ENCODE assay signal across 8 cellular contexts in the genomic region with DNA sequence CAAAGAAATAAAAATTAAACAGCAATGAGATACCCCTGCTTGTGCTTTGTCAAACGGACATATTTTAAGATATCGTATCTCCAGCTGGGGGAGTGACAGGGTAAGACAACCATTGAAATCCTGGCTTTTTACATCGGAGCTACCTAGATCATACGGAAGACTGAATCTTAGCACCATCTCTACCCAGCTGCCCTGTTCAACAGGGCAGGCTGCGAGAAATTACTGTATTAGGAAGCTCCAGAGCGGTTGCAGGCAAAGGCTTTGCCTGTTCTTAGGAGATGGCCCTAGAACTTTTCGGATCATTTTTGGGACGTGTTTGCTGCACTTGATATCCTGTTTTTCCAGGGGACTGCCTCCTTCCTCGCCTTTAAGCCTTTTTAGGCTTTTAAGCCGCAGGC. TPM values are rescaled to one million over a fixed set of nuclear protein-coding genes. Genes with fewer than 3 reads are reported as not detected.
DNase-seq lines count a peak whose midpoint lies in the region; ATAC-seq, FAIRE-seq and TF ChIP-seq lines count a peak whose summit lies in the region.

No MANE protein-coding gene starts in this region.

- peak overlapping the region; percentile 82 for H3K9ac ChIP-seq in astrocyte (ENCODE audit: low read length)

- no peaks in the 10 kb centered on the region for H3K36me3 Mint-ChIP-seq in astrocyte (ENCODE audit: low read depth, unreplicated experiment)

- POLR2A ChIA-PET in AG04450 (lab: Yijun Ruan, JAX), result interaction anchor here (1.0 kb wide), 1 partner anchor 94 kb away, joined by 4 read pairs; no protein-coding TSS in a partner anchor

- peaks cover 27% of the 10 kb centered on the region for H4K20me1 ChIP-seq in astrocyte (ENCODE audit: insufficient read depth, low read length)

- TF ChIP-seq POLR2A in thyroid gland (IDR thresholded peaks at IDR 0.05) (no peak), H54 (IDR thresholded peaks at IDR 0.05; ENCODE audit: low read depth, low read length) (no peak)

- intact Hi-C loops in left colon (cut with DNase I, micrococcal nuclease) (loop anchor here in 1 of 2 donors (5.0 kb wide), 1 partner anchor 128 kb away; no protein-coding TSS in a partner anchor), thyroid gland (cut with DNase I) (no loop called here)

- H3K27me3 ChIP-seq in AG04450 (ENCODE audit: control insufficient read depth, insufficient read depth, low read length), result no peaks in the 10 kb centered on the region
- H3K27me3 ChIP-seq in astrocyte (ENCODE audit: insufficient read depth, low read length), result no peaks in the 10 kb centered on the region
- no peaks in the 10 kb centered on the region for H3K27me3 ChIP-seq in thyroid gland

- peak overlapping the region; percentile 90 for H2AFZ ChIP-seq in astrocyte (ENCODE audit: low read depth, low read length)

- peak overlapping the region; percentile 88 for H3K4me3 Mint-ChIP-seq in astrocyte (ENCODE audit: unreplicated experiment)

- peaks cover 20% of the 10 kb centered on the region for H3K27me3 Mint-ChIP-seq in astrocyte (ENCODE audit: low read depth, unreplicated experiment)

- peaks cover 17% of the 10 kb centered on the region for H3K79me2 ChIP-seq in astrocyte (ENCODE audit: insufficient read depth, low read length)

- no peak for DNase-seq in AG04450 (ENCODE audit: low read depth, low spot score)
- peak; percentile 50 for DNase-seq in HT-29 (ENCODE audit: low spot score)
- DNase-seq in astrocyte (ENCODE audit: low read depth), result no peak
- no peak for DNase-seq in left colon
- DNase-seq in thyroid gland, result no peak
- no peak for DNase-seq in GM13976 (ENCODE audit: low spot score)
- DNase-seq in H54 (ENCODE audit: insufficient read length, low spot score), result no peak

- peak overlapping the region; percentile 78 for H3K4me3 ChIP-seq in AG04450 (ENCODE audit: low read depth, low read length)
- H3K4me3 ChIP-seq in astrocyte (ENCODE audit: insufficient read depth, low read depth, low read length), result peak overlapping the region; percentile 92
- H3K4me3 ChIP-seq in thyroid gland (replicated peaks in 1 of 3), result peak overlapping the region in 2 of 3 donors; percentile 64 to 78

- TF ChIP-seq CTCF in AG04450 (IDR thresholded peaks at IDR 0.05; ENCODE audit: low read depth, low read length) (0 out of 2 replicates have a peak, but pooled peaks have one; percentile 3), astrocyte (IDR thresholded peaks at IDR 0.05; ENCODE audit: insufficient read depth, low read depth, low read length) (no peak), thyroid gland (IDR thresholded peaks at IDR 0.05) (no peak), GM13976 (IDR thresholded peaks at IDR 0.05; ENCODE audit: borderline replicate concordance, control extremely low read depth, extremely low read depth, insufficient read depth, missing control alignments) (no peak)

- CTCF ChIA-PET in AG04450 (lab: Charles Lee), result interaction anchor here (0.6 to 1.9 kb wide), 6 partner anchors 10 to 628 kb away, joined by 3 to 15 read pairs (median 4); no protein-coding TSS in a partner anchor

- no peak for FAIRE-seq in astrocyte (lab: Jason Lieb, UNC)
- FAIRE-seq in H54 (lab: Jason Lieb, UNC), result no peak

- H3K27ac ChIP-seq in AG04450 (ENCODE audit: low read depth, low read length) (no peak overlapping the region), astrocyte (ENCODE audit: low read depth, low read length) (no peak overlapping the region), thyroid gland (peak overlapping the region; percentile 93 to 99 (median 94))

- WGBS in thyroid gland, 2 donors, result 24 to 27% methylated on average over 10 of the region's 10 CpGs

- H3K27ac Mint-ChIP-seq in astrocyte (ENCODE audit: unreplicated experiment), result no peak overlapping the region

- H3K36me3 ChIP-seq in astrocyte (ENCODE audit: insufficient read depth, low read length), result no peaks in the 10 kb centered on the region
- no peaks in the 10 kb centered on the region for H3K36me3 ChIP-seq in thyroid gland

- peaks cover 20% of the 10 kb centered on the region for H3K4me1 ChIP-seq in astrocyte (ENCODE audit: insufficient read depth, low read length)
- H3K4me1 ChIP-seq in thyroid gland, result peaks cover 20 to 22% of the 10 kb centered on the region in 2 donors

- ATAC-seq in left colon (peak; percentile 12), GM19328 (IDR thresholded peaks at IDR 0.05; ENCODE audit: unreplicated experiment) (no peak)

- H3K9me3 Mint-ChIP-seq in astrocyte (ENCODE audit: unreplicated experiment), result no peaks in the 10 kb centered on the region

- H3K4me2 ChIP-seq in astrocyte (ENCODE audit: low read length), result peak overlapping the region; percentile 95

- peaks cover 19% of the 10 kb centered on the region for H3K4me1 Mint-ChIP-seq in astrocyte (ENCODE audit: low read depth, unreplicated experiment)

- no peaks in the 10 kb centered on the region; the same call in 1 of the 2 replicates for H3K9me3 ChIP-seq in AG04450 (ENCODE audit: control insufficient read depth, insufficient read depth, low read length)
- H3K9me3 ChIP-seq in astrocyte (ENCODE audit: insufficient read depth, low read depth, low read length), result no peaks in the 10 kb centered on the region
- no peaks in the 10 kb centered on the region for H3K9me3 ChIP-seq in thyroid gland

- in situ Hi-C loops in GM13976 (cut with MboI; ENCODE audit: low sequenced_read_pairs, unreplicated experiment), result loop anchor here (25.0 kb wide), 1 partner anchor 738 kb away; no protein-coding TSS in a partner anchor

RNA-seq across cellular contexts. Expression of gene PRKCE, which starts 2.0 kb away (rescaled TPM):
- polyA plus RNA-seq in AG04450 (2011; rRNA removed), result 15.9 and 16.7 TPM in 2 replicates
- 36.5 and 49.2 TPM in 2 replicates for polyA minus RNA-seq in AG04450 (2011; rRNA and poly(A)+ RNA removed)
- total RNA-seq in HT-29 (2014; rRNA removed; shearing (Covaris generic)), result 17.7 and 21.2 TPM in 2 replicates
- total RNA-seq in astrocyte (11.2 and 12.8 TPM in 2 replicates), left colon (10 to 100 TPM; 22.2 to 29.2 TPM), thyroid gland (10 to 100 TPM in 3 of 4 donors, 1 to 10 TPM in 1; 8.4 to 35.3 (median 15.2) TPM)

RNA-seq across cellular contexts. Expression of gene SRBD1, which starts 38.4 kb away (rescaled TPM):
- polyA plus RNA-seq in AG04450 (2011; rRNA removed), result 7.2 and 8.7 TPM in 2 replicates
- 13.6 and 26.1 TPM in 2 replicates for polyA minus RNA-seq in AG04450 (2011; rRNA and poly(A)+ RNA removed)
- 4.3 and 5.8 TPM in 2 replicates for total RNA-seq in HT-29 (2014; rRNA removed; shearing (Covaris generic))
- total RNA-seq in astrocyte (9.3 and 9.5 TPM in 2 replicates), left colon (10 to 100 TPM; 14.6 to 16.2 TPM), thyroid gland (10 to 100 TPM; 23.1 to 33.3 (median 27.2) TPM)

Comparison
In these comparisons a context has a peak if more than half of its experiments do, and no peak if none do; other contexts are left out.
1. H3K27ac ChIP-seq: peak in thyroid gland (3 of 3); none in AG04450 (single experiment) and astrocyte (single experiment).
2. Peak in every context shown above with its lines, with median percentiles within 50 percentile points of each other: H3K4me3 ChIP-seq.